34 cellular contexts compared by ENCODE assay signal in the genomic region with DNA sequence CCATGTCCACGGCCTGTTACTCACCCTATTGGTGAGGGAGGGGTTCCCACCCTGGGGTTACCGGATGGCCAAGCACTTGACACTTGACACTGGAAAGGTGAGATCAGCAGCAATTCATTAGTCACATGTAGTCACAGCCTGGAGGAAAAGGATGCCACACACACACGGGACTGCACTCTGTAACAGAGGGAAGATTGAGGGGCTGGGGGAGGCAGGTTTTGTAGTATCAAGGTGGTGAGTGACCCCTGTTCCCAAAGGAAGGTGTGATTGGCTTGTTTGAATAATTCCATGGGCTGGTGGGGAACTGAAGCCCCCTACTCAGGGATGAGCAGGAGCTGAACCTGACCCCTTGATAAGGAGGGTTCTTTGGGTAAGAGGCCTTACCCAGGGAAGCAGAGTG.
"Had no signal": no experiment of that assay in that cellular context is flagged by ENCODE, and none has a peak within 500 bp of the region (broad histone marks: within the 10 kb centered on the region; RNA-seq: fewer than 3 reads in every experiment).

No MANE protein-coding gene starts in this region.

- H3K27me3 ChIP-seq: MG63 had no signal

- H3K9ac ChIP-seq: KMS-11 had no signal

- H3K36me3 ChIP-seq: MG63 had no signal

- H3K4me3 ChIP-seq: MG63 had no signal

- H3K4me2 ChIP-seq: KMS-11 had no signal

- H3K27ac ChIP-seq: KMS-11 had no signal

- H3K9me3 ChIP-seq: MG63 had no signal

- DNase-seq: Karpas-422, Kasumi-1, MG63, MM.1S, MV-4-11, NCI-H1048, NCI-H1092, NCI-H1092 treated with DMSO at 0.1 percent for 48 hours, NCI-H1105, NCI-H1105 treated with DMSO at 0.1 percent for 48 hours, NCI-H1417, NCI-H1417 treated with DMSO at 0.1 percent for 48 hours, NCI-H1436, NCI-H1436 treated with DMSO at 0.1 percent for 48 hours, NCI-H146, NCI-H1694, NCI-H1694 treated with DMSO at 0.1 percent for 48 hours, NCI-H187, NCI-H187 treated with DMSO at 0.1 percent for 48 hours, NCI-H1930, NCI-H2029 treated with DMSO at 0.1 percent for 48 hours, NCI-H2081, NCI-H2081 treated with DMSO at 0.1 percent for 48 hours, NCI-H2107, NCI-H2171, NCI-H2171 treated with DMSO at 0.1 percent for 48 hours, NCI-H2227 treated with DMSO at 0.1 percent for 48 hours, NCI-H226, NCI-H345, NCI-H446, NCI-H446 treated with DMSO at 0.1 percent for 48 hours, NCI-H510A, NCI-H510A treated with DMSO at 0.1 percent for 48 hours had no signal
